Comparison of ENCODE assay signal across 18 cellular contexts in the genomic region with DNA sequence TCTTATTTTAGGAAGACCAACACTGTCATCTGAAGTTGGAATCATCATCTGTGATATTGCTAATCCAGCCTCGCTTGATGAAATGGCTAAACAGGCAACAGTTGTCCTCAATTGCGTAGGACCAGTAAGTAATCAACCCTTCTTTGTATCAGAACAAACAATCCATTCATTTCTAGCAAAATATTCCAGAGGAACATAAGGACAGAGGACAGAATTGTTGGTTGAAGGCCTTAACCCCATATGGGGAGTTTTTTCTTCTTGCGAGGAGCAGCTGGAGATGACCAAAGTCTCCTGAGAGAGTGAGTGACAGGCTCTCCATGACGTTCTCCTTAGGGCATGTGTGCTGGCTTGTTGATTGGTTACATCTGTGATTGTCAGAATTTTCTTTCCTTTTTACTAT. TPM values are rescaled to one million over a fixed set of nuclear protein-coding genes. Genes with fewer than 3 reads are reported as not detected.
A peak's percentile ranks its signal among the peaks of the same experiment; 100 is the strongest.
DNase-seq lines count a peak whose midpoint lies in the region; ATAC-seq and TF ChIP-seq lines count a peak whose summit lies in the region.
"Had no signal": no experiment of that assay in that cellular context is flagged by ENCODE, and none has a peak within 500 bp of the region (broad histone marks: within the 10 kb centered on the region; RNA-seq: fewer than 3 reads in every experiment).

No MANE protein-coding gene starts in this region.

- H3K4me1 ChIP-seq in right atrium auricular region (peaks cover 0 to 25% of the 10 kb centered on the region in 2 donors), heart right ventricle (peaks cover 0 to 38% (median 10%) of the 10 kb centered on the region in 9 donors)

- H3K27me3 Mint-ChIP-seq in nephron (ENCODE audit: low read depth) = no peaks in the 10 kb centered on the region

- intact Hi-C loops in Right ventricle myocardium inferior (cut with DNase I) = no loop called here
- intact Hi-C loops in heart right ventricle (cut with DNase I) = no loop called here

- H3K4me1 Mint-ChIP-seq in nephron = peaks cover 18% of the 10 kb centered on the region

- 70 to 78% methylated on average over 4 of the region's 4 CpGs for WGBS in heart right ventricle, 2 donors

- ATAC-seq in Right ventricle myocardium inferior (peak; percentile 41), heart right ventricle (peak in 3 of 8 donors; percentile 39 to 54 (median 44))
- ATAC-seq: GM12878 had no signal

- no peaks in the 10 kb centered on the region for H3K27me3 ChIP-seq in right atrium auricular region
- H3K27me3 ChIP-seq in heart right ventricle = no peaks in the 10 kb centered on the region
- H3K27me3 ChIP-seq: suprapubic skin had no signal

- H3K36me3 ChIP-seq in right atrium auricular region = peaks cover 42% of the 10 kb centered on the region
- H3K36me3 ChIP-seq in heart right ventricle = peaks cover 0 to 54% (median 36%) of the 10 kb centered on the region in 9 donors

- DNase-seq in Right ventricle myocardium inferior (ENCODE audit: missing footprints) (no peak), right atrium auricular region (ENCODE audit: low spot score) (no peak), heart right ventricle (peak in 1 of 2 donors; percentile 16), HK-2 (ENCODE audit: unreplicated experiment) (no peak), NCI-H2081 treated with DMSO at 0.1 percent for 48 hours (lab: John Stamatoyannopoulos, UW) (no peak), Kasumi-1 (lab: John Stamatoyannopoulos, UW) (no peak), NCI-H82 (lab: John Stamatoyannopoulos, UW) (no peak)
- DNase-seq: activated CD4-positive, CD25-positive, alpha-beta regulatory T cell; GDM1; H9; mesendoderm; NCI-H1048; stimulated activated CD4-positive, alpha-beta T cell treated with anti-CD3 and anti-CD28 coated beads, Interleukin-4, amount 100 ng/mL, for 24 hours had no signal

- TF ChIP-seq CTCF in right atrium auricular region (IDR thresholded peaks at IDR 0.05) = no peak
- no peak for TF ChIP-seq CTCF in heart right ventricle (IDR thresholded peaks at IDR 0.05)
- TF ChIP-seq CTCF in nephron (IDR thresholded peaks at IDR 0.05; ENCODE audit: unreplicated experiment in 3 of 3) = no peak

- peaks cover 24% of the 10 kb centered on the region for H3K9me3 Mint-ChIP-seq in nephron

- H3K27ac ChIP-seq in right atrium auricular region = peak overlapping the region in 1 of 2 donors; percentile 88
- H3K27ac ChIP-seq in heart right ventricle = peak overlapping the region in 9 of 10 donors; percentile 10 to 93 (median 66)
- H3K27ac ChIP-seq: 22Rv1, suprapubic skin had no signal

- peak overlapping the region in 2 of 3 experiments; percentile 54 to 95 for H3K4me3 Mint-ChIP-seq in nephron
- H3K4me3 Mint-ChIP-seq: activated T-helper 1 cell treated with anti-CD3 and anti-CD28 coated beads, Interleukin-12 subunit alpha, Interleukin-12 subunit beta, Interleukin-2, Interleukin-4 antibody, amounts not matched to agents 30 ng/mL and 10 ng/mL and 1 ng/mL, durations not matched to agents 14 hours and 24 hours and 36 hours; H9 had no signal

- no peak overlapping the region for H3K27ac Mint-ChIP-seq in nephron
- H3K27ac Mint-ChIP-seq: activated T-helper 1 cell treated with anti-CD3 and anti-CD28 coated beads, Interleukin-12 subunit alpha, Interleukin-12 subunit beta, Interleukin-2, Interleukin-4 antibody, amounts not matched to agents 30 ng/mL and 10 ng/mL and 1 ng/mL, durations not matched to agents 14 hours and 24 hours and 36 hours; H9 had no signal

- H3K36me3 Mint-ChIP-seq in nephron (ENCODE audit: low read depth) = peaks cover 56% of the 10 kb centered on the region

- H3K9me3 ChIP-seq in right atrium auricular region = no peaks in the 10 kb centered on the region
- H3K9me3 ChIP-seq in heart right ventricle = peaks cover 0 to 16% (median 0%) of the 10 kb centered on the region in 11 donors
- H3K9me3 ChIP-seq: suprapubic skin had no signal

- H3K4me3 ChIP-seq in right atrium auricular region = no peak overlapping the region
- no peak overlapping the region for H3K4me3 ChIP-seq in heart right ventricle
- H3K4me3 ChIP-seq: GM12878, suprapubic skin had no signal

RNA-seq across cellular contexts. Expression of gene SCCPDH, which starts 2.7 kb away (rescaled TPM):
- total RNA-seq in Right ventricle myocardium inferior = 31.2 TPM
- 10 to 100 TPM; 21.4 to 23.1 TPM for total RNA-seq in right atrium auricular region
- 10 to 100 TPM; 27.4 to 37.5 (median 31.5) TPM for total RNA-seq in heart right ventricle
- 10 to 100 TPM in 1 of 2 donors, 1 to 10 TPM in 1; 9.9 to 22.7 TPM for polyA plus RNA-seq in heart right ventricle
